In genomic region chr18:76727589-76727988, GRCh38 we compare ENCODE assay signal across 2 cellular contexts.
TF ChIP-seq lines count a peak whose summit lies in the region.

No MANE protein-coding gene starts in this region.

TF ChIP-seq in HepG2, 621 proteins besides CTCF, POLR2A, EP300 and RAD21 (continued from another document):
- no peak for TF ChIP-seq IRF9 (CRISPR knock-in tag; IDR thresholded peaks at IDR 0.05; ENCODE audit: borderline replicate concordance)
- TF ChIP-seq MAFF (IDR thresholded peaks at IDR 0.05; ENCODE audit: low read depth, low read length) = peak; percentile 80
- TF ChIP-seq ZNF484 (CRISPR knock-in tag; IDR thresholded peaks at IDR 0.05; ENCODE audit: borderline replicate concordance, low read depth) = no peak
- no peak for TF ChIP-seq ZNF138 (CRISPR knock-in tag; IDR thresholded peaks at IDR 0.05; ENCODE audit: low read depth)
- no peak for TF ChIP-seq ZNF512 (CRISPR knock-in tag; IDR thresholded peaks at IDR 0.05)
- TF ChIP-seq TMF1 (CRISPR knock-in tag; IDR thresholded peaks at IDR 0.05; ENCODE audit: low read depth) = no peak
- TF ChIP-seq HNRNPLL (IDR thresholded peaks at IDR 0.05; ENCODE audit: low read depth, low read length, poor library complexity, severe bottlenecking) = no peak
- no peak for TF ChIP-seq ARID4A (CRISPR knock-in tag; IDR thresholded peaks at IDR 0.05; ENCODE audit: borderline replicate concordance)
- TF ChIP-seq ZNF616 (CRISPR knock-in tag; IDR thresholded peaks at IDR 0.05; ENCODE audit: low read depth) = no peak
- no peak for TF ChIP-seq GTF2F1 (IDR thresholded peaks at IDR 0.05; ENCODE audit: low read length)
- no peak for TF ChIP-seq RBM22 (optimal IDR thresholded peaks at IDR 0.05; ENCODE audit: low read length)
- no peak for TF ChIP-seq BCL6 (CRISPR knock-in tag; IDR thresholded peaks at IDR 0.05)
- no peak for TF ChIP-seq HOXD1 (CRISPR knock-in tag; IDR thresholded peaks at IDR 0.05)
TF ChIP-seq in HepG2: peak in this region for 2.

TF ChIP-seq in K562, 482 proteins besides CTCF, POLR2A, EP300 and RAD21:
- TF ChIP-seq CLOCK (CRISPR knock-in tag; IDR thresholded peaks at IDR 0.05; ENCODE audit: borderline replicate concordance) (no peak), LEF1 (IDR thresholded peaks at IDR 0.05) (no peak), ZNF77 (CRISPR knock-in tag; IDR thresholded peaks at IDR 0.05) (no peak), ARID3B (CRISPR knock-in tag; IDR thresholded peaks at IDR 0.05; ENCODE audit: borderline replicate concordance) (no peak), ZNF316 (IDR thresholded peaks at IDR 0.05) (peak; percentile 41; the same call in 1 of the 2 replicates), ESRRB (CRISPR knock-in tag; IDR thresholded peaks at IDR 0.05; ENCODE audit: borderline replicate concordance) (no peak)
- TF ChIP-seq, protein P1, sequence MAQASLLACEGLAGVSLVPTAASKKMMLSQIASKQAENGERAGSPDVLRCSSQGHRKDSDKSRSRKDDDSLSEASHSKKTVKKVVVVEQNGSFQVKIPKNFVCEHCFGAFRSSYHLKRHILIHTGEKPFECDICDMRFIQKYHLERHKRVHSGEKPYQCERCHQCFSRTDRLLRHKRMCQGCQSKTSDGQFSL (CRISPR knock-in tag; IDR thresholded peaks at IDR 0.05) = no peak
- TF ChIP-seq, protein P1 (tag; IDR thresholded peaks at IDR 0.05) = no peak
